1 cellular context compared by ENCODE assay signal in genomic region chr19:35138305-35138799, GRCh38.
TF ChIP-seq lines count a peak whose summit lies in the region.

No MANE protein-coding gene starts in this region.

TF ChIP-seq in SK-N-SH treated with all-trans-retinoic acid at 6 μM for 48 hours, 23 proteins besides CTCF, POLR2A, EP300 and RAD21 (continued from another document):
- TF ChIP-seq POU6F1 (CRISPR knock-in tag; IDR thresholded peaks at IDR 0.05; ENCODE audit: borderline replicate concordance, low read depth) = no peak
TF ChIP-seq in SK-N-SH treated with all-trans-retinoic acid at 6 μM for 48 hours: peak in this region for 0.
